In genomic region chr1:231050395-231050794, GRCh38 we compare ENCODE assay signal across 29 cellular contexts. TPM values are rescaled to one million over a fixed set of nuclear protein-coding genes. Genes with fewer than 3 reads are reported as not detected.
DNase-seq lines count a peak whose midpoint lies in the region; ATAC-seq, FAIRE-seq and TF ChIP-seq lines count a peak whose summit lies in the region.
"Had no signal": no experiment of that assay in that cellular context is flagged by ENCODE, and none has a peak within 500 bp of the region (broad histone marks: within the 10 kb centered on the region; RNA-seq: fewer than 3 reads in every experiment).

No MANE protein-coding gene starts in this region.

- no peak for TF ChIP-seq RAD21 in K562 (CRISPR knock-in tag; conservative IDR thresholded peaks at IDR 0.05 in 1 of 2, IDR thresholded peaks at IDR 0.05 in 1 of 2)

- intact Hi-C loops in K562 (cut with micrococcal nuclease), result no loop called here

- ATAC-seq in K562, result no peak
- ATAC-seq: CD8-positive, alpha-beta T cell had no signal

- H3K27me3 ChIP-seq in K562 (ENCODE audit: control insufficient read depth in 2 of 2, insufficient read depth in 2 of 2, low read length in 2 of 2), result no peaks in the 10 kb centered on the region
- H3K27me3 ChIP-seq: BLaER1; BLaER1 treated with 17β-estradiol and CSF1 and Interleukin-3, amounts not matched to agents 10 nM and 100 nM had no signal

- peak overlapping the region; percentile 6; the same call in 1 of the 3 replicates for H3K27ac ChIP-seq in K562 (ENCODE audit: extremely low read depth, low read depth, low read length)
- H3K27ac ChIP-seq: 22Rv1; BLaER1; BLaER1 treated with 17β-estradiol and CSF1 and Interleukin-3, amounts not matched to agents 10 nM and 100 nM; C4-2B had no signal

- no peak overlapping the region for H3K4me2 ChIP-seq in K562 (ENCODE audit: insufficient read depth, low read length)
- H3K4me2 ChIP-seq: BLaER1; BLaER1 treated with 17β-estradiol and CSF1 and Interleukin-3, amounts not matched to agents 10 nM and 100 nM had no signal

- H3K4me1 ChIP-seq in K562 (replicated peaks in 1 of 2; ENCODE audit: control insufficient read depth in 2 of 2, insufficient read depth in 2 of 2, low read length in 2 of 2), result peaks cover 11 to 54% of the 10 kb centered on the region in 2 experiments

- H3K4me3 ChIP-seq in K562, result no peak overlapping the region
- H3K4me3 ChIP-seq: A549; BLaER1; BLaER1 treated with 17β-estradiol and CSF1 and Interleukin-3, amounts not matched to agents 10 nM and 100 nM had no signal

- no TSS peak for BruUV-seq in K562 (replicated peaks; lab: Mats Ljungman, UMichigan)

- no peaks in the 10 kb centered on the region for H4K20me1 ChIP-seq in K562 (replicated peaks; ENCODE audit: control insufficient read depth, insufficient read depth, low read length)
- H4K20me1 ChIP-seq: BLaER1; BLaER1 treated with 17β-estradiol and CSF1 and Interleukin-3, amounts not matched to agents 10 nM and 100 nM had no signal

- no peak for DNase-seq in K562 (ENCODE audit: extremely low read depth in 1 of 4, low spot score in 3 of 4)
- DNase-seq in NCI-H1092 (lab: John Stamatoyannopoulos, UW), result no peak
- DNase-seq: 8988T; ACHN; AML-193; BE2C; C1 segment of cervical spinal cord; Caco-2; Calu3; CD4-positive, alpha-beta memory T cell; CD4-positive, alpha-beta T cell; CD4-positive, CD25-positive, alpha-beta regulatory T cell; CD8-positive, alpha-beta memory T cell; CD8-positive, alpha-beta T cell; COR-L47; DMS 273 treated with DMSO at 0.1 percent for 48 hours; DMS153; DMS53; DMS79; DMS79 treated with DMSO at 0.1 percent for 48 hours; DND-41; EL had no signal

- no peaks in the 10 kb centered on the region for H3K9me1 ChIP-seq in K562 (ENCODE audit: control insufficient read depth, insufficient read depth, low read length)

- TF ChIP-seq POLR2A in K562 (conservative IDR thresholded peaks at IDR 0.05), result no peak

- TF ChIP-seq EP300 in K562 (IDR thresholded peaks at IDR 0.05; ENCODE audit: low read length), result peak; percentile 20; the same call in 1 of the 2 replicates

- CTCF ChIA-PET in K562 (lab: Yijun Ruan, JAX; ENCODE audit: low intra/inter-chr PET ratio), result no interaction called here

- WGBS in K562 (ENCODE audit: insufficient coverage, low coverage, missing lambda C conversion rate), result 75% methylated on average over 3 of the region's 3 CpGs

- FAIRE-seq in K562 (lab: Jason Lieb, UNC), result no peak
- FAIRE-seq: A204.1, A549, D721Med had no signal

- TF ChIP-seq CTCF in K562 (IDR thresholded peaks at IDR 0.05 in 2 of 3, conservative IDR thresholded peaks at IDR 0.05 in 1 of 3; ENCODE audit: insufficient read depth in 2 of 3, low read depth in 1 of 3, low read length in 3 of 3), result no peak

- no peak overlapping the region for H3K9ac ChIP-seq in K562 (ENCODE audit: insufficient read depth in 1 of 2, low read depth in 2 of 2, low read length in 2 of 2)
- H3K9ac ChIP-seq: BLaER1; BLaER1 treated with 17β-estradiol and CSF1 and Interleukin-3, amounts not matched to agents 10 nM and 100 nM had no signal

- peak overlapping the region; percentile 49; the same call in 1 of the 2 replicates for H2AFZ ChIP-seq in K562 (ENCODE audit: low read depth, low read length)

- POLR2A ChIA-PET in K562 (lab: Yijun Ruan, JAX), result interaction anchor here (1.5 kb wide), 1 partner anchor 13 kb away, joined by 9 read pairs; no protein-coding TSS in a partner anchor

- no peaks in the 10 kb centered on the region; the same call in 2 of the 3 replicates for H3K36me3 ChIP-seq in K562 (ENCODE audit: control insufficient read depth, insufficient read depth, low read length)
- H3K36me3 ChIP-seq: BE2C; BLaER1; BLaER1 treated with 17β-estradiol and CSF1 and Interleukin-3, amounts not matched to agents 10 nM and 100 nM had no signal

- in situ Hi-C loops in K562 (cut with MboI), result no loop called here

- H3K9me3 ChIP-seq in K562 (replicated peaks; ENCODE audit: control insufficient read depth, insufficient read depth, low read depth, low read length), result peaks cover 2% of the 10 kb centered on the region
- H3K9me3 ChIP-seq: BE2C, Caco-2 had no signal

- H3K79me2 ChIP-seq in K562 (ENCODE audit: control insufficient read depth, insufficient read depth, low read length), result no peaks in the 10 kb centered on the region

TF ChIP-seq in K562, 482 proteins besides CTCF, POLR2A, EP300 and RAD21 (continues in another document):
- TF ChIP-seq KLF16 (IDR thresholded peaks at IDR 0.05) (no peak), BRD4 (IDR thresholded peaks at IDR 0.05) (no peak), ZBTB1 (CRISPR knock-in tag; IDR thresholded peaks at IDR 0.05; ENCODE audit: borderline replicate concordance, low read depth) (no peak), ZNF146 (CRISPR knock-in tag; IDR thresholded peaks at IDR 0.05; ENCODE audit: unreplicated experiment) (no peak), TCFL5 (CRISPR knock-in tag; conservative IDR thresholded peaks at IDR 0.05) (0 out of 2 replicates have a peak, but pooled peaks have one; percentile 28), ZNF124 (CRISPR knock-in tag; IDR thresholded peaks at IDR 0.05) (no peak), L3MBTL2 (IDR thresholded peaks at IDR 0.05) (peak; percentile 7; the same call in 1 of the 2 replicates), SOX6 (IDR thresholded peaks at IDR 0.05) (peak; percentile 21; the same call in 1 of the 2 replicates), FOXA1 (IDR thresholded peaks at IDR 0.05; ENCODE audit: borderline replicate concordance) (no peak), PYGO2 (tag; IDR thresholded peaks at IDR 0.05) (no peak), HIVEP1 (CRISPR knock-in tag; IDR thresholded peaks at IDR 0.05) (no peak), POLR3A (IDR thresholded peaks at IDR 0.05; ENCODE audit: borderline replicate concordance, extremely low read depth, insufficient read depth, insufficient read length) (no peak), CEBPB (tag; IDR thresholded peaks at IDR 0.05) (no peak), CEBPZ (IDR thresholded peaks at IDR 0.05; ENCODE audit: borderline replicate concordance, low read depth, low read length) (no peak), POLR2AphosphoS2 (IDR thresholded peaks at IDR 0.05; ENCODE audit: low read length) (no peak), RNF219 (CRISPR knock-in tag; IDR thresholded peaks at IDR 0.05) (no peak)

RNA-seq across cellular contexts. Expression of gene FAM89A, which starts 10.3 kb away (rescaled TPM):
- total RNA-seq in K562 (2011; cell fraction: chromatin; rRNA removed; ENCODE audit: low replicate concordance), result 18.2 and 25.0 TPM in 2 replicates
- 12.5 and 13.6 TPM in 2 replicates for total RNA-seq in K562 (2011; cell fraction: nucleolus; rRNA removed)
- 18.5 and 25.7 TPM in 2 replicates for total RNA-seq in K562 (2011; cell fraction: nucleoplasm; rRNA removed)
- total RNA-seq in K562 (2014; rRNA removed) (66.2 TPM in 2 replicates), K562 (2014; rRNA removed; fragmentation: Illumina TruSeq; extraction: Trizol) (43.3 and 43.5 TPM in 2 replicates), K562 (2015; rRNA removed; fragmentation: Illumina TruSeq; extraction: Trizol) (25.1 and 29.3 TPM in 2 replicates), K562 (2021) (56.5 and 56.9 TPM in 2 replicates)
- polyA plus RNA-seq in K562 (2011; rRNA removed) (25.6 and 45.4 TPM in 2 replicates), K562 (2014; fragmentation: Illumina TruSeq; extraction: Trizol) (41.0 and 42.1 TPM in 2 replicates), K562 (2014; fragmentation: Nextera tagmentation; extraction: Ambion mirVana) (10 to 100 TPM in 1 of 2 experiments, 1 to 10 TPM in 1; 8.7 to 13.3 TPM), K562 (2014; rRNA removed) (54.5 and 56.0 TPM in 2 replicates)
- polyA plus RNA-seq in K562 (2011; cell fraction: cytosol; rRNA removed), result 26.9 and 37.2 TPM in 2 replicates
- polyA plus RNA-seq in K562 (2011; cell fraction: nucleus; rRNA removed), result 11.3 and 14.9 TPM in 2 replicates
- 41.1 and 110 TPM in 2 replicates for polyA plus RNA-seq in K562 (2012)
- 21.1 and 30.9 TPM in 2 replicates for polyA minus RNA-seq in K562 (2011; rRNA and poly(A)+ RNA removed)
- polyA minus RNA-seq in K562 (2011; cell fraction: cytosol; rRNA and poly(A)+ RNA removed), result 6.7 and 15.0 TPM in 2 replicates
- polyA minus RNA-seq in K562 (2011; cell fraction: nucleus; rRNA and poly(A)+ RNA removed), result 8.4 and 9.6 TPM in 2 replicates
